ENCODE assay signal across 1 cellular context in genomic region chr4:118991686-118992085, GRCh38.
TF ChIP-seq lines count a peak whose summit lies in the region.

No MANE protein-coding gene starts in this region.

TF ChIP-seq in SK-N-SH treated with all-trans-retinoic acid at 6 μM for 48 hours, 23 proteins besides CTCF, POLR2A, EP300 and RAD21 (continued from another document):
- TF ChIP-seq, protein P1, sequence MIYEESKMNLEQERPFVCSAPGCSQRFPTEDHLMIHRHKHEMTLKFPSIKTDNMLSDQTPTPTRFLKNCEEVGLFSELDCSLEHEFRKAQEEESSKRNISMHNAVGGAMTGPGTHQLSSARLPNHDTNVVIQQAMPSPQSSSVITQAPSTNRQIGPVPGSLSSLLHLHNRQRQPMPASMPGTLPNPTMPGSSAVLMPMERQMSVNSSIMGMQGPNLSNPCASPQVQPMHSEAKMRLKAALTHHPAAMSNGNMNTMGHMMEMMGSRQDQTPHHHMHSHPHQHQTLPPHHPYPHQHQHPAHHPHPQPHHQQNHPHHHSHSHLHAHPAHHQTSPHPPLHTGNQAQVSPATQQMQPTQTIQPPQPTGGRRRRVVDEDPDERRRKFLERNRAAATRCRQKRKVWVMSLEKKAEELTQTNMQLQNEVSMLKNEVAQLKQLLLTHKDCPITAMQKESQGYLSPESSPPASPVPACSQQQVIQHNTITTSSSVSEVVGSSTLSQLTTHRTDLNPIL (CRISPR knock-in tag; IDR thresholded peaks at IDR 0.05; ENCODE audit: low read depth) = no peak
- TF ChIP-seq ZNF70 (CRISPR knock-in tag; IDR thresholded peaks at IDR 0.05) = no peak
- no peak for TF ChIP-seq TCF4 (CRISPR knock-in tag; IDR thresholded peaks at IDR 0.05; ENCODE audit: borderline replicate concordance)
- TF ChIP-seq GLIS3 (CRISPR knock-in tag; IDR thresholded peaks at IDR 0.05) = no peak
- TF ChIP-seq ZFP3 (CRISPR knock-in tag; IDR thresholded peaks at IDR 0.05) = no peak
- TF ChIP-seq ESRRG (CRISPR knock-in tag; IDR thresholded peaks at IDR 0.05) = no peak
- TF ChIP-seq ZC3H10 (CRISPR knock-in tag; IDR thresholded peaks at IDR 0.05) = no peak
- TF ChIP-seq POU6F1 (CRISPR knock-in tag; IDR thresholded peaks at IDR 0.05; ENCODE audit: borderline replicate concordance, low read depth) = no peak
- TF ChIP-seq, protein P2, sequence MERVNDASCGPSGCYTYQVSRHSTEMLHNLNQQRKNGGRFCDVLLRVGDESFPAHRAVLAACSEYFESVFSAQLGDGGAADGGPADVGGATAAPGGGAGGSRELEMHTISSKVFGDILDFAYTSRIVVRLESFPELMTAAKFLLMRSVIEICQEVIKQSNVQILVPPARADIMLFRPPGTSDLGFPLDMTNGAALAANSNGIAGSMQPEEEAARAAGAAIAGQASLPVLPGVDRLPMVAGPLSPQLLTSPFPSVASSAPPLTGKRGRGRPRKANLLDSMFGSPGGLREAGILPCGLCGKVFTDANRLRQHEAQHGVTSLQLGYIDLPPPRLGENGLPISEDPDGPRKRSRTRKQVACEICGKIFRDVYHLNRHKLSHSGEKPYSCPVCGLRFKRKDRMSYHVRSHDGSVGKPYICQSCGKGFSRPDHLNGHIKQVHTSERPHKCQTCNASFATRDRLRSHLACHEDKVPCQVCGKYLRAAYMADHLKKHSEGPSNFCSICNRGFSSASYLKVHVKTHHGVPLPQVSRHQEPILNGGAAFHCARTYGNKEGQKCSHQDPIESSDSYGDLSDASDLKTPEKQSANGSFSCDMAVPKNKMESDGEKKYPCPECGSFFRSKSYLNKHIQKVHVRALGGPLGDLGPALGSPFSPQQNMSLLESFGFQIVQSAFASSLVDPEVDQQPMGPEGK (CRISPR knock-in tag; IDR thresholded peaks at IDR 0.05; ENCODE audit: borderline replicate concordance) = no peak
- no peak for TF ChIP-seq ISL1 (CRISPR knock-in tag; IDR thresholded peaks at IDR 0.05)
- TF ChIP-seq ARNTL (CRISPR knock-in tag; IDR thresholded peaks at IDR 0.05; ENCODE audit: borderline replicate concordance, low read depth) = no peak
- TF ChIP-seq BACH2 (CRISPR knock-in tag; IDR thresholded peaks at IDR 0.05; ENCODE audit: borderline replicate concordance) = no peak
- no peak for TF ChIP-seq ZFP30 (CRISPR knock-in tag; IDR thresholded peaks at IDR 0.05)
